Comparison of ENCODE assay signal across 9 cellular contexts in the genomic region with DNA sequence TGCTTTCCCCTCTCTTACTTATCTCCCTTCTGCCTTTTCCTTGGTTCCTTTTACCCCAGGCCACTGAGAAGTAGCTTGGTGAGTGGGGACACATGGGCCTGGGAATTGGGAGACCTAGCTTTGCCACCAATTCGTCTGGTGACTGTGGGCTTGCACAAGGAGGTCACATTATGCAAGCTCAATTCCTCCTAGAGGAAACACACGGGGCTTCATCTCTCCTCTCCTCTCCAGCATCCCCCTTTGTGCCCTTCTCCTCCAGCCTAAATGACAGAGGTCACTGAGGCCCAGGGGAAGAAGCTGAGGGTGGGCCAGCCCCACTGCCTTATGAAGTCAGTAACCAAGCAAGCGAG. TPM values are rescaled to one million over a fixed set of nuclear protein-coding genes. Genes with fewer than 3 reads are reported as not detected.
DNase-seq lines count a peak whose midpoint lies in the region; ATAC-seq and TF ChIP-seq lines count a peak whose summit lies in the region.
"Had no signal": no experiment of that assay in that cellular context is flagged by ENCODE, and none has a peak within 500 bp of the region (broad histone marks: within the 10 kb centered on the region; RNA-seq: fewer than 3 reads in every experiment).

No MANE protein-coding gene starts in this region.

- ATAC-seq in RWPE2 (ENCODE audit: low read depth) (no peak), HG02885 (IDR thresholded peaks at IDR 0.05; ENCODE audit: poor library complexity, unreplicated experiment) (no peak)

- H3F3A ChIP-seq in smooth muscle cell (ENCODE audit: low read depth): no peaks in the 10 kb centered on the region

- H3K36me3 Mint-ChIP-seq in Calu3 (ENCODE audit: insufficient read depth, unreplicated experiment) (peaks cover 45% of the 10 kb centered on the region), endothelial cell (ENCODE audit: low read depth, unreplicated experiment) (peaks cover 16% of the 10 kb centered on the region)

- H3K27me3 Mint-ChIP-seq in Calu3 (ENCODE audit: unreplicated experiment) (no peaks in the 10 kb centered on the region), endothelial cell (ENCODE audit: unreplicated experiment) (peaks cover 19% of the 10 kb centered on the region)

- H3K27ac ChIP-seq in RWPE2 (ENCODE audit: poor library complexity, severe bottlenecking) (peak overlapping the region; percentile 89), smooth muscle cell (ENCODE audit: low read depth) (no peak overlapping the region)

- H3K79me2 ChIP-seq in smooth muscle cell (ENCODE audit: low read depth): peaks cover 3% of the 10 kb centered on the region

- WGBS in smooth muscle cell (ENCODE audit: low lambda C conversion rate): 37% methylated on average over 3 of the region's 3 CpGs

- CTCF ChIA-PET in Calu3 (lab: Charles Lee): interaction anchor here (0.6 to 3.0 kb wide), 8 partner anchors 10 to 576 kb away, joined by 3 to 13 read pairs (median 4); a partner anchor contains a TSS

- H3K4me1 ChIP-seq in RWPE2 (ENCODE audit: insufficient read depth, poor library complexity, severe bottlenecking) (peaks cover 10% of the 10 kb centered on the region), smooth muscle cell (ENCODE audit: low read depth) (peaks cover 34% of the 10 kb centered on the region)

- no peak overlapping the region for H3K4me3 ChIP-seq in RWPE2 (ENCODE audit: severe bottlenecking)
- no peak overlapping the region for H3K4me3 ChIP-seq in smooth muscle cell

- TSS peak; percentile 58 for BruUV-seq in Calu3 (replicated peaks; lab: Mats Ljungman, UMichigan)

- H3K27ac Mint-ChIP-seq in Calu3 (ENCODE audit: unreplicated experiment) (peak overlapping the region; percentile 40), endothelial cell (ENCODE audit: unreplicated experiment) (no peak overlapping the region)

- H3K9me3 Mint-ChIP-seq in Calu3 (ENCODE audit: low read depth, unreplicated experiment) (no peaks in the 10 kb centered on the region), endothelial cell (ENCODE audit: unreplicated experiment) (no peaks in the 10 kb centered on the region)

- H2AFZ ChIP-seq in smooth muscle cell (ENCODE audit: low read depth): no peak overlapping the region

- peaks cover 59% of the 10 kb centered on the region for H4K20me1 ChIP-seq in smooth muscle cell (ENCODE audit: low read depth)

- H3K4me1 Mint-ChIP-seq in Calu3 (ENCODE audit: low read depth, unreplicated experiment) (peaks cover 28% of the 10 kb centered on the region), endothelial cell (ENCODE audit: unreplicated experiment) (peaks cover 47% of the 10 kb centered on the region)

- H3K4me2 ChIP-seq in smooth muscle cell: peak overlapping the region; percentile 100

- no peaks in the 10 kb centered on the region for H3K36me3 ChIP-seq in RWPE2 (ENCODE audit: low read depth)
- no peaks in the 10 kb centered on the region for H3K36me3 ChIP-seq in smooth muscle cell (ENCODE audit: low read depth)

- TF ChIP-seq CTCF in Calu3 (IDR thresholded peaks at IDR 0.05; ENCODE audit: unreplicated experiment): no peak
- no peak for TF ChIP-seq CTCF in RWPE2 (IDR thresholded peaks at IDR 0.05; ENCODE audit: poor library complexity, severe bottlenecking)
- TF ChIP-seq CTCF in endothelial cell (IDR thresholded peaks at IDR 0.05; ENCODE audit: unreplicated experiment): no peak
- no peak for TF ChIP-seq CTCF in smooth muscle cell (IDR thresholded peaks at IDR 0.05; ENCODE audit: borderline replicate concordance, insufficient read depth, poor library complexity, severe bottlenecking)

- intact Hi-C loops in Calu3 (cut with micrococcal nuclease; ENCODE audit: unreplicated experiment): no loop called here

- H3K9me3 ChIP-seq in RWPE2 (ENCODE audit: severe bottlenecking) (no peaks in the 10 kb centered on the region), smooth muscle cell (replicated peaks; ENCODE audit: low read depth) (no peaks in the 10 kb centered on the region)

- H3K9ac ChIP-seq in smooth muscle cell (ENCODE audit: low read depth): no peak overlapping the region

- H3K27me3 ChIP-seq in RWPE2 (ENCODE audit: insufficient read depth, poor library complexity, severe bottlenecking): no peaks in the 10 kb centered on the region
- no peaks in the 10 kb centered on the region for H3K27me3 ChIP-seq in smooth muscle cell (ENCODE audit: low read depth)

- H3K4me3 Mint-ChIP-seq in Calu3 (ENCODE audit: low read depth, unreplicated experiment): peak overlapping the region; percentile 71
- H3K4me3 Mint-ChIP-seq in endothelial cell (ENCODE audit: unreplicated experiment): peak overlapping the region; percentile 92

- DNase-seq in Calu3: no peak
- no peak for DNase-seq in RWPE2 (ENCODE audit: low spot score)
- DNase-seq in endothelial cell (ENCODE audit: low spot score): no peak
- DNase-seq in smooth muscle cell (lab: John Stamatoyannopoulos, UW; ENCODE audit: unreplicated experiment): no peak
- no peak for DNase-seq in DMS114 treated with DMSO at 0.1 percent for 48 hours (lab: John Stamatoyannopoulos, UW; ENCODE audit: unreplicated experiment)
- DNase-seq in GM03348 (ENCODE audit: low spot score): no peak
- no peak for DNase-seq in NCI-H1930 (lab: John Stamatoyannopoulos, UW)
- DNase-seq: nucleus accumbens had no signal

RNA-seq across cellular contexts. Expression of a gene that starts 2.2 kb away (rescaled TPM):
- total RNA-seq in Calu3 (2022) (7.1 and 7.5 TPM in 2 replicates), endothelial cell (ENCODE audit: unreplicated experiment) (12.6 TPM), smooth muscle cell (7.3 and 12.2 TPM in 2 replicates)
- 4.6 and 6.2 TPM in 2 replicates for polyA plus RNA-seq in smooth muscle cell

RNA-seq across cellular contexts. Expression of a gene that starts 17.8 kb away (rescaled TPM):
- 95.1 and 119 TPM in 2 replicates for total RNA-seq in Calu3 (2022)
- total RNA-seq in endothelial cell (ENCODE audit: unreplicated experiment): 92.1 TPM
- 61.4 and 78.0 TPM in 2 replicates for total RNA-seq in smooth muscle cell
- polyA plus RNA-seq in smooth muscle cell: 113 and 133 TPM in 2 replicates

RNA-seq across cellular contexts. Expression of a gene that starts 20.6 kb away (rescaled TPM):
- total RNA-seq in Calu3 (2022): 26.9 and 38.6 TPM in 2 replicates
- 18.4 TPM for total RNA-seq in endothelial cell (ENCODE audit: unreplicated experiment)
- total RNA-seq in smooth muscle cell: 17.3 and 19.5 TPM in 2 replicates
- polyA plus RNA-seq in smooth muscle cell: 20.3 and 21.4 TPM in 2 replicates

RNA-seq across cellular contexts. Expression of a gene that starts 30.5 kb away (rescaled TPM):
- total RNA-seq in Calu3 (2022) (179 and 180 TPM in 2 replicates), endothelial cell (ENCODE audit: unreplicated experiment) (249 TPM), smooth muscle cell (99.3 and 123 TPM in 2 replicates)
- 210 and 220 TPM in 2 replicates for polyA plus RNA-seq in smooth muscle cell

RNA-seq across cellular contexts. Expression of a gene that starts 32.7 kb away (rescaled TPM):
- total RNA-seq in Calu3 (2022): not detected in 2 replicates
- 13.2 TPM for total RNA-seq in endothelial cell (ENCODE audit: unreplicated experiment)
- total RNA-seq in smooth muscle cell: not detected in 2 replicates
- polyA plus RNA-seq in smooth muscle cell: 0.32 TPM in 1 of 2 replicates, not detected in the other
